9 cellular contexts compared by ENCODE assay signal in the genomic region with DNA sequence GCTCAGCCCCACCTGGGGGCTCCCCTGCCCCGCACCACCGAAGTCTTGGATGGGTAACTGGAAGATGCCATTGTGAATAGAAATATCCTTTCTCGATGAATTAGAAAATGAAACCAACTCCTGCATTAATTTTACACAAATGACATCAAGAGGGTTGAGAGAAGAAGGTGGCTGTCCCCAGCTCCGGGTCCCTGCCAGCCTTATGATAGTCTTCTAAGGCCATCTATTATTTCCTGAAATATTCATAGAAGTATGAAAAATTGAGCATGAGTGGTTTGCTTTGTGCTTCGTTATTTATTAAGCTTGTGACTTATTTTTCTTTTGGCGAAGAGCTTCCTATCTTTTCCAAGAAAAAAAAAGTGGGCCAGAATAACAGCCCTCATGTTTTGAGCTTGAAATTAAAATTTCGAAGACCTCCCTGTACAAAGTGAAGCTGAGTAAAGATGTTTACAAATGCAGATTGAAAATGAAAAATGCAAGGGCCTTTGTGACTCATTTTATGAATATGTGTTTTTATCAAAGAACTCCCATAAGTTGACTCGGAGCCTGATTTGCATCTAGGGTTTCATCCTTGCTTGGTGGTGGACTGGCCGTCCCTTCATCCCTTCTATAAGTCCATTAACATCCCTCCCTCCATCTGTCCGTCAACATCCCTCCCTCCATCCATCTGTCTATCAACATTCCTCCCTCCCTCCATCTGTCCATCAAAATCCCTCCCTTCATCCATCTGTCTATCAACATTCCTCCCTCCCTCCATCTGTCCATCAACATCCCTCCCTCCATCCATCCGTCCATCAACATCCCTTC. TPM values are rescaled to one million over a fixed set of nuclear protein-coding genes. Genes with fewer than 3 reads are reported as not detected.
DNase-seq lines count a peak whose midpoint lies in the region; ATAC-seq and TF ChIP-seq lines count a peak whose summit lies in the region.
"Had no signal": no experiment of that assay in that cellular context is flagged by ENCODE, and none has a peak within 500 bp of the region (broad histone marks: within the 10 kb centered on the region; RNA-seq: fewer than 3 reads in every experiment).

No MANE protein-coding gene starts in this region.

- peak overlapping the region; percentile 46 for H3K4me2 ChIP-seq in H9 (ENCODE audit: insufficient read depth, insufficient read length, low read length)

- H3K27me3 Mint-ChIP-seq in H9 (ENCODE audit: low read depth), result peaks cover 27% of the 10 kb centered on the region
- H3K27me3 Mint-ChIP-seq in stimulated activated naive B cell treated with anti-CD40 and anti-IgM and Interleukin-4, amounts not matched to agents 10 μg/mL and 1 μg/mL and 100 μg/mL, for 72 hours, result peaks cover 51 to 55% of the 10 kb centered on the region in 2 donors

- no peak overlapping the region for H2AK5ac ChIP-seq in H9 (ENCODE audit: insufficient read length, low read length)

- H3K79me2 ChIP-seq in H9 (ENCODE audit: insufficient read depth, low read length), result no peaks in the 10 kb centered on the region

- H3K27ac Mint-ChIP-seq in H9, result no peak overlapping the region; a peak in 1 of 7 replicates
- H3K27ac Mint-ChIP-seq in stimulated activated naive B cell treated with anti-CD40 and anti-IgM and Interleukin-4, amounts not matched to agents 10 μg/mL and 1 μg/mL and 100 μg/mL, for 72 hours, result peak overlapping the region; percentile 88

- 100% methylated on average over 1 of the region's 11 CpGs for WGBS in H9 (ENCODE audit: extremely low coverage, insufficient read length, low lambda C conversion rate)

- no peak overlapping the region for H2BK5ac ChIP-seq in H9 (ENCODE audit: insufficient read length, low read length)

- H3K27me3 ChIP-seq in H9 (ENCODE audit: insufficient read depth, low read length), result no peaks in the 10 kb centered on the region; the same call in 1 of the 2 replicates

- no peak overlapping the region for H2BK120ac ChIP-seq in H9 (ENCODE audit: low read depth, low read length, poor library complexity, severe bottlenecking)

- no peak overlapping the region for H4K91ac ChIP-seq in H9 (ENCODE audit: insufficient read length, low read depth, low read length)

- no peak overlapping the region for H2AFZ ChIP-seq in H9 (ENCODE audit: low read length)

- no peak overlapping the region for H4K5ac ChIP-seq in H9 (ENCODE audit: insufficient read length, low read depth, low read length)

- H3K27ac ChIP-seq in H9 (ENCODE audit: insufficient read length, low read depth, low read length) (no peak overlapping the region), VCaP (peak overlapping the region; percentile 68)

- H2BK12ac ChIP-seq in H9 (ENCODE audit: insufficient read length, low read depth, low read length), result no peak overlapping the region

- H3K9me3 ChIP-seq in H9 (ENCODE audit: control insufficient read depth, low read depth, low read length), result no peaks in the 10 kb centered on the region

- no peak overlapping the region for H3K18ac ChIP-seq in H9 (ENCODE audit: insufficient read length, low read depth, low read length)

- H3K23me2 ChIP-seq in H9 (ENCODE audit: insufficient read length, low read depth, low read length, poor library complexity, severe bottlenecking), result peaks cover 3% of the 10 kb centered on the region

- peak overlapping the region; percentile 17 for H3K4me3 ChIP-seq in iPS-11a (ENCODE audit: low read depth, low read length)

- no peak overlapping the region for H4K8ac ChIP-seq in H9 (replicated peaks; ENCODE audit: insufficient read length, low read depth, low read length)

- H3K4me1 ChIP-seq in H9 (ENCODE audit: insufficient read depth, low read length), result no peaks in the 10 kb centered on the region; the same call in 1 of the 2 replicates

- peaks cover 11 to 20% of the 10 kb centered on the region in 2 experiments for H3K4me1 Mint-ChIP-seq in H9
- peaks cover 24% of the 10 kb centered on the region in 2 donors for H3K4me1 Mint-ChIP-seq in stimulated activated naive B cell treated with anti-CD40 and anti-IgM and Interleukin-4, amounts not matched to agents 10 μg/mL and 1 μg/mL and 100 μg/mL, for 72 hours

- H3K9ac ChIP-seq in H9 (ENCODE audit: extremely low read depth, insufficient read length, low read length), result no peak overlapping the region

- peak; percentile 58 to 62 for ATAC-seq in stimulated activated naive B cell treated with anti-CD40 and anti-IgM and Interleukin-4, amounts not matched to agents 10 μg/mL and 1 μg/mL and 100 μg/mL, for 72 hours (replicated peaks)

- H3K79me1 ChIP-seq in H9 (ENCODE audit: insufficient read depth, low read depth, low read length, poor library complexity, severe bottlenecking), result no peaks in the 10 kb centered on the region

- no peaks in the 10 kb centered on the region for H4K20me1 ChIP-seq in H9 (ENCODE audit: control insufficient read depth, insufficient read depth, insufficient read length)

- no peak overlapping the region for H2BK15ac ChIP-seq in H9 (ENCODE audit: low read depth, low read length)

- no peak overlapping the region for H3K14ac ChIP-seq in H9 (ENCODE audit: insufficient read depth, low read length)

- peaks cover 0 to 3% (median 0%) of the 10 kb centered on the region in 3 experiments; a peak in 1 of 7 replicates for H3K36me3 Mint-ChIP-seq in H9 (ENCODE audit: insufficient read depth in 1 of 3, low read depth in 3 of 3)
- H3K36me3 Mint-ChIP-seq in stimulated activated naive B cell treated with anti-CD40 and anti-IgM and Interleukin-4, amounts not matched to agents 10 μg/mL and 1 μg/mL and 100 μg/mL, for 72 hours, result peaks cover 0 to 2% of the 10 kb centered on the region in 2 donors

- H3T11ph ChIP-seq in H9 (ENCODE audit: low read length), result no peak overlapping the region

- H3K9me3 Mint-ChIP-seq in H9, result peaks cover 0 to 5% of the 10 kb centered on the region in 2 experiments; a peak in 3 of 5 replicates
- H3K9me3 Mint-ChIP-seq in stimulated activated naive B cell treated with anti-CD40 and anti-IgM and Interleukin-4, amounts not matched to agents 10 μg/mL and 1 μg/mL and 100 μg/mL, for 72 hours, result peaks cover 2 to 4% of the 10 kb centered on the region in 2 donors

- H3K4me3 Mint-ChIP-seq in H9, result peak overlapping the region; percentile 66 to 82
- peak overlapping the region; percentile 89 to 91 for H3K4me3 Mint-ChIP-seq in stimulated activated naive B cell treated with anti-CD40 and anti-IgM and Interleukin-4, amounts not matched to agents 10 μg/mL and 1 μg/mL and 100 μg/mL, for 72 hours

- TF ChIP-seq CTCF in H9 (conservative IDR thresholded peaks at IDR 0.05) (no peak), VCaP (conservative IDR thresholded peaks at IDR 0.05) (no peak)

- no peak overlapping the region for H3K23ac ChIP-seq in H9 (ENCODE audit: insufficient read length, low read depth, low read length)

- H3K4ac ChIP-seq in H9 (ENCODE audit: low read depth, low read length), result no peak overlapping the region

- no peak overlapping the region for H3K56ac ChIP-seq in H9 (ENCODE audit: insufficient read length, low read depth, low read length)

- no peak overlapping the region for H2BK20ac ChIP-seq in H9 (ENCODE audit: low read depth, low read length, poor library complexity, severe bottlenecking)

- DNase-seq in ELR (ENCODE audit: low read depth), result peak; percentile 46
- no peak for DNase-seq in H9
- no peak for DNase-seq in stimulated activated naive B cell treated with anti-CD40 and anti-IgM and Interleukin-4, amounts not matched to agents 10 μg/mL and 1 μg/mL and 100 μg/mL, for 72 hours
- DNase-seq in dermis blood vessel endothelial cell, result no peak
- no peak for DNase-seq in stimulated activated CD4-positive, alpha-beta T cell treated with anti-CD3 and anti-CD28 coated beads, Interleukin-2, amount 100 ng/mL, for 24 hours
- no peak for DNase-seq in iPS-NIHi11 (ENCODE audit: low spot score)

RNA-seq across cellular contexts. Expression of a gene that starts 20.5 kb away (rescaled TPM):
- total RNA-seq in H9 (2021), result 2.9 and 3.1 TPM in 2 replicates
- total RNA-seq in dermis blood vessel endothelial cell, result 0.19 and 0.85 TPM in 2 replicates
- total RNA-seq: LHCN-M2 had no signal
